ENCODE assay signal across 1 cellular context in the genomic region with DNA sequence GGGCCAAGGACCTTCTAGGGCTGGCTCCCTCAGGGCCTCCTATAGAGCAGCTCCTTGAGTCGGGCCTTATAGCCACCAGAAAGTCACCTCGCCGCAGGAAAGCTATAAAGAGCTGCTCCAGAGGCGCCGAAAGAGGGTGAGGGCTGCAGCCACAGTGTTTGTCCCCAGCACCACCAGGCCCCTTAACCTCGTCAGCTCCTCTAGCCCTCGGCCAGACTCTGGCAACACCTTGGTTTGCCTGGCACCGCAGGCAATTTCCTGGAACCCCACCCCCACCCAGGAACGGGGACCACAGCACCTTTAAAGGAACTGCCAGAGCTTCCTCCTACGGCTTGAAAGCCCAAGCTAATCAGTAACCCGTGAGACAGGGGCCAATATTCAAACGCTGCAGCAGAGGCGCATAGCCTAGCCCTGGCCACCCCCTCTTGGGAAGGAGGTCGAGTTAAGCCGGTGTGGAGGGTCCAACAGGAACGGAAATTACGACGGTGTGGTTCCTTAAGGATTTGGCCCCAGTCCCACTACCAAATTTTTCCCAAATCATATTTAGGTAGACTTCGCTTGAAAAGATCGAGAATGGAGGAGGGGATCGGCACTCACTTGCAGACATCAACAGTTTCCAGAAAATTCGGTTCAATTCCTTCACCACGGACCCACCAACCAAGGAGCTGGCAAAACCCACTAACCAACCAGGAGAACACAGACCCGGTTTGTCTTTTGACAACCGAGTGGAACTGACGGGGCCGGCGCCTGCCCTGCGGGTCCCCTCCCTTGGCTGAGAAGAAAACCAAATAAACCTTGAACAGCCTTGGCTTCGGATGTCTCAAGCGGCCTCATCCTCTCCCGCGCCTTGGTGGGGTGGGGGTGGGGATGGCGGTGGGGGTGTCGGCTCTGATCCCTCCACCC.
TF ChIP-seq lines count a peak whose summit lies in the region.

No MANE protein-coding gene starts in this region.

TF ChIP-seq in HEK293, 187 proteins besides CTCF, POLR2A, EP300 and RAD21 (continued from another document):
- TF ChIP-seq HIC1 (tag by site-specific recombination; IDR thresholded peaks at IDR 0.05) (peak; percentile 67; the same call in 1 of the 2 replicates), ZNF423 (tag by site-specific recombination; IDR thresholded peaks at IDR 0.05) (0 out of 2 replicates have a peak, but pooled peaks have one; percentile 10), ZSCAN16 (tag by site-specific recombination; IDR thresholded peaks at IDR 0.05) (no peak), ZNF76 (tag by site-specific recombination; IDR thresholded peaks at IDR 0.05; ENCODE audit: borderline replicate concordance, low read depth) (no peak), ZNF548 (tag by site-specific recombination; IDR thresholded peaks at IDR 0.05) (no peak), ZNF596 (tag by site-specific recombination; IDR thresholded peaks at IDR 0.05) (no peak), ZNF768 (tag by site-specific recombination; IDR thresholded peaks at IDR 0.05) (no peak), OSR2 (tag by site-specific recombination; IDR thresholded peaks at IDR 0.05) (0 out of 2 replicates have a peak, but pooled peaks have one; percentile 13), GLIS2 (tag by site-specific recombination; IDR thresholded peaks at IDR 0.05) (0 out of 2 replicates have a peak, but pooled peaks have one; percentile 8), SETDB1 (IDR thresholded peaks at IDR 0.05; ENCODE audit: insufficient read length, low read length) (no peak), ZBTB20 (tag by site-specific recombination; IDR thresholded peaks at IDR 0.05) (peak; percentile 42), ZBTB17 (tag by site-specific recombination; IDR thresholded peaks at IDR 0.05) (peak; percentile 65), ZNF335 (tag by site-specific recombination; conservative IDR thresholded peaks at IDR 0.05) (peak; percentile 84), ZNF341 (tag by site-specific recombination; IDR thresholded peaks at IDR 0.05; ENCODE audit: low read depth) (peak; percentile 69; the same call in 1 of the 2 replicates), ZFP37 (tag by site-specific recombination; IDR thresholded peaks at IDR 0.05) (no peak)
- TF ChIP-seq, protein P1, sequence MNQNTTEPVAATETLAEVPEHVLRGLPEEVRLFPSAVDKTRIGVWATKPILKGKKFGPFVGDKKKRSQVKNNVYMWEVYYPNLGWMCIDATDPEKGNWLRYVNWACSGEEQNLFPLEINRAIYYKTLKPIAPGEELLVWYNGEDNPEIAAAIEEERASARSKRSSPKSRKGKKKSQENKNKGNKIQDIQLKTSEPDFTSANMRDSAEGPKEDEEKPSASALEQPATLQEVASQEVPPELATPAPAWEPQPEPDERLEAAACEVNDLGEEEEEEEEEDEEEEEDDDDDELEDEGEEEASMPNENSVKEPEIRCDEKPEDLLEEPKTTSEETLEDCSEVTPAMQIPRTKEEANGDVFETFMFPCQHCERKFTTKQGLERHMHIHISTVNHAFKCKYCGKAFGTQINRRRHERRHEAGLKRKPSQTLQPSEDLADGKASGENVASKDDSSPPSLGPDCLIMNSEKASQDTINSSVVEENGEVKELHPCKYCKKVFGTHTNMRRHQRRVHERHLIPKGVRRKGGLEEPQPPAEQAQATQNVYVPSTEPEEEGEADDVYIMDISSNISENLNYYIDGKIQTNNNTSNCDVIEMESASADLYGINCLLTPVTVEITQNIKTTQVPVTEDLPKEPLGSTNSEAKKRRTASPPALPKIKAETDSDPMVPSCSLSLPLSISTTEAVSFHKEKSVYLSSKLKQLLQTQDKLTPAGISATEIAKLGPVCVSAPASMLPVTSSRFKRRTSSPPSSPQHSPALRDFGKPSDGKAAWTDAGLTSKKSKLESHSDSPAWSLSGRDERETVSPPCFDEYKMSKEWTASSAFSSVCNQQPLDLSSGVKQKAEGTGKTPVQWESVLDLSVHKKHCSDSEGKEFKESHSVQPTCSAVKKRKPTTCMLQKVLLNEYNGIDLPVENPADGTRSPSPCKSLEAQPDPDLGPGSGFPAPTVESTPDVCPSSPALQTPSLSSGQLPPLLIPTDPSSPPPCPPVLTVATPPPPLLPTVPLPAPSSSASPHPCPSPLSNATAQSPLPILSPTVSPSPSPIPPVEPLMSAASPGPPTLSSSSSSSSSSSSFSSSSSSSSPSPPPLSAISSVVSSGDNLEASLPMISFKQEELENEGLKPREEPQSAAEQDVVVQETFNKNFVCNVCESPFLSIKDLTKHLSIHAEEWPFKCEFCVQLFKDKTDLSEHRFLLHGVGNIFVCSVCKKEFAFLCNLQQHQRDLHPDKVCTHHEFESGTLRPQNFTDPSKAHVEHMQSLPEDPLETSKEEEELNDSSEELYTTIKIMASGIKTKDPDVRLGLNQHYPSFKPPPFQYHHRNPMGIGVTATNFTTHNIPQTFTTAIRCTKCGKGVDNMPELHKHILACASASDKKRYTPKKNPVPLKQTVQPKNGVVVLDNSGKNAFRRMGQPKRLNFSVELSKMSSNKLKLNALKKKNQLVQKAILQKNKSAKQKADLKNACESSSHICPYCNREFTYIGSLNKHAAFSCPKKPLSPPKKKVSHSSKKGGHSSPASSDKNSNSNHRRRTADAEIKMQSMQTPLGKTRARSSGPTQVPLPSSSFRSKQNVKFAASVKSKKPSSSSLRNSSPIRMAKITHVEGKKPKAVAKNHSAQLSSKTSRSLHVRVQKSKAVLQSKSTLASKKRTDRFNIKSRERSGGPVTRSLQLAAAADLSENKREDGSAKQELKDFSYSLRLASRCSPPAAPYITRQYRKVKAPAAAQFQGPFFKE (tag by site-specific recombination; IDR thresholded peaks at IDR 0.05; ENCODE audit: borderline replicate concordance) = 0 out of 2 replicates have a peak, but pooled peaks have one; percentile 51
